In genomic region chr4:15167743-15168142, GRCh38 we compare ENCODE assay signal across 8 cellular contexts.
"Had no signal": no experiment of that assay in that cellular context is flagged by ENCODE, and none has a peak within 500 bp of the region (broad histone marks: within the 10 kb centered on the region; RNA-seq: fewer than 3 reads in every experiment).

No MANE protein-coding gene starts in this region.

- H3K4me3 ChIP-seq: GM12878 had no signal

- FAIRE-seq: G401.6, GM12878, GM12891, GM12892, GM18507, GM19239 had no signal

- ATAC-seq: GM12878 had no signal

- DNase-seq: GDM1, GF-D8 had no signal
